In genomic region chr1:192807221-192807967, GRCh38 we compare ENCODE assay signal across 8 cellular contexts. TPM values are rescaled to one million over a fixed set of nuclear protein-coding genes. Genes with fewer than 3 reads are reported as not detected.
A peak's percentile ranks its signal among the peaks of the same experiment; 100 is the strongest.
DNase-seq lines count a peak whose midpoint lies in the region; ATAC-seq and TF ChIP-seq lines count a peak whose summit lies in the region.

No MANE protein-coding gene starts in this region.

- H3K27ac Mint-ChIP-seq in activated CD4-positive, alpha-beta memory T cell treated with anti-CD3 and anti-CD28 coated beads for 36 hours: peak overlapping the region; percentile 32
- no peak overlapping the region for H3K27ac Mint-ChIP-seq in stimulated activated naive CD8-positive, alpha-beta T cell treated with anti-CD3 and anti-CD28 coated beads, Interleukin-15, amount 100 ng/mL, for 72 hours

- POLR2A ChIA-PET in activated CD4-positive, alpha-beta memory T cell treated with anti-CD3 and anti-CD28 coated beads for 36 hours (lab: Charles Lee): interaction anchor here (0.8 to 2.5 kb wide), 9 partner anchors 129 to 315 kb away, joined by 3 to 22 read pairs (median 3); partner anchors contain the start of genes RO60 and UCHL5

- H3K9me3 Mint-ChIP-seq in activated CD4-positive, alpha-beta memory T cell treated with anti-CD3 and anti-CD28 coated beads for 36 hours: no peaks in the 10 kb centered on the region
- H3K9me3 Mint-ChIP-seq in stimulated activated naive CD8-positive, alpha-beta T cell treated with anti-CD3 and anti-CD28 coated beads, Interleukin-15, amount 100 ng/mL, for 72 hours: no peaks in the 10 kb centered on the region

- peak overlapping the region; percentile 65 for H3K27ac ChIP-seq in right cardiac atrium (ENCODE audit: low read length)

- H3K9me3 ChIP-seq in right cardiac atrium (ENCODE audit: control insufficient read depth, low read length): no peaks in the 10 kb centered on the region

- TF ChIP-seq CTCF in GM12864 (IDR thresholded peaks at IDR 0.05; ENCODE audit: low read depth, low read length, missing control alignments): no peak

- CTCF ChIA-PET in activated CD4-positive, alpha-beta memory T cell treated with anti-CD3 and anti-CD28 coated beads for 36 hours (lab: Charles Lee): interaction anchor here (0.8 to 9.2 kb wide), 16 partner anchors 9 to 332 kb away, joined by 3 to 105 read pairs (median 4); partner anchors contain the start of genes CDC73, RO60 and UCHL5

- peak; percentile 29 for ATAC-seq in GM19467 (IDR thresholded peaks at IDR 0.05; ENCODE audit: unreplicated experiment)
- peak; percentile 32 for ATAC-seq in HG03521 (IDR thresholded peaks at IDR 0.05; ENCODE audit: unreplicated experiment)
- no peak for ATAC-seq in right cardiac atrium
- ATAC-seq in stimulated activated naive CD8-positive, alpha-beta T cell treated with anti-CD3 and anti-CD28 coated beads, Interleukin-15, amount 100 ng/mL, for 72 hours: peak; percentile 20

- 32% methylated on average over 9 of the region's 9 CpGs for WGBS in right cardiac atrium

- no peaks in the 10 kb centered on the region for H3K27me3 ChIP-seq in right cardiac atrium (ENCODE audit: control insufficient read depth, insufficient read depth)

- no peak for DNase-seq in GM12864 (ENCODE audit: low read depth)
- peak; percentile 37 for DNase-seq in activated CD4-positive, alpha-beta memory T cell treated with anti-CD3 and anti-CD28 coated beads for 36 hours
- no peak for DNase-seq in right cardiac atrium
- peak in 1 of 2 donors; percentile 10 for DNase-seq in stimulated activated naive CD8-positive, alpha-beta T cell treated with anti-CD3 and anti-CD28 coated beads, Interleukin-15, amount 100 ng/mL, for 72 hours
- DNase-seq in 8988T: no peak
- no peak for DNase-seq in UCSD-AML1 (lab: John Stamatoyannopoulos, UW; ENCODE audit: unreplicated experiment)

- no peaks in the 10 kb centered on the region for H3K27me3 Mint-ChIP-seq in activated CD4-positive, alpha-beta memory T cell treated with anti-CD3 and anti-CD28 coated beads for 36 hours
- H3K27me3 Mint-ChIP-seq in stimulated activated naive CD8-positive, alpha-beta T cell treated with anti-CD3 and anti-CD28 coated beads, Interleukin-15, amount 100 ng/mL, for 72 hours: no peaks in the 10 kb centered on the region

- H3K36me3 Mint-ChIP-seq in activated CD4-positive, alpha-beta memory T cell treated with anti-CD3 and anti-CD28 coated beads for 36 hours: peaks cover 11% of the 10 kb centered on the region

- intact Hi-C loops in activated CD4-positive, alpha-beta memory T cell treated with anti-CD3 and anti-CD28 coated beads for 36 hours (cut with micrococcal nuclease): loop anchor here (1.0 to 10.0 kb wide), 11 partner anchors 105 to 730 kb away; partner anchors contain the start of gene RGS1
- intact Hi-C loops in right cardiac atrium (cut with DNase I): loop anchor here in 2 of 4 donors (5.0 to 10.0 kb wide), 3 partner anchors 207 to 315 kb away; partner anchors contain the start of gene CDC73 (in 1 of the 2)

- no peaks in the 10 kb centered on the region for H3K4me1 ChIP-seq in right cardiac atrium (ENCODE audit: control insufficient read depth, insufficient read depth, low read length)

- H3K4me3 Mint-ChIP-seq in activated CD4-positive, alpha-beta memory T cell treated with anti-CD3 and anti-CD28 coated beads for 36 hours: peak overlapping the region; percentile 33
- H3K4me3 Mint-ChIP-seq in stimulated activated naive CD8-positive, alpha-beta T cell treated with anti-CD3 and anti-CD28 coated beads, Interleukin-15, amount 100 ng/mL, for 72 hours: peak overlapping the region; percentile 55 to 93

- H3K4me1 Mint-ChIP-seq in activated CD4-positive, alpha-beta memory T cell treated with anti-CD3 and anti-CD28 coated beads for 36 hours (ENCODE audit: low read depth): peaks cover 32% of the 10 kb centered on the region
- H3K4me1 Mint-ChIP-seq in stimulated activated naive CD8-positive, alpha-beta T cell treated with anti-CD3 and anti-CD28 coated beads, Interleukin-15, amount 100 ng/mL, for 72 hours: peaks cover 37% of the 10 kb centered on the region

- H3K4me3 ChIP-seq in GM12864 (ENCODE audit: low read depth, low read length) (peak overlapping the region; percentile 41), right cardiac atrium (ENCODE audit: low read length) (peak overlapping the region; percentile 87)

RNA-seq across cellular contexts. Expression of gene RGS2, which starts 1.4 kb away (rescaled TPM):
- total RNA-seq in activated CD4-positive, alpha-beta memory T cell treated with anti-CD3 and anti-CD28 coated beads for 36 hours: 1 to 10 TPM; 5.4 to 6.4 TPM
- total RNA-seq in right cardiac atrium: 100 to 1,000 TPM in 1 of 4 donors, 10 to 100 TPM in 3; 24.0 to 106 (median 38.0) TPM
- 56.4 TPM for polyA plus RNA-seq in right cardiac atrium

Comparison
In these comparisons a context has a peak if more than half of its experiments do, and no peak if none do; other contexts are left out.
1. ATAC-seq: peak in GM19467 (single experiment), HG03521 (single experiment) and stimulated activated naive CD8-positive, alpha-beta T cell treated with anti-CD3 and anti-CD28 coated beads, Interleukin-15, amount 100 ng/mL, for 72 hours (single experiment); none in right cardiac atrium (0 of 2).